8 cellular contexts compared by ENCODE assay signal in the genomic region with DNA sequence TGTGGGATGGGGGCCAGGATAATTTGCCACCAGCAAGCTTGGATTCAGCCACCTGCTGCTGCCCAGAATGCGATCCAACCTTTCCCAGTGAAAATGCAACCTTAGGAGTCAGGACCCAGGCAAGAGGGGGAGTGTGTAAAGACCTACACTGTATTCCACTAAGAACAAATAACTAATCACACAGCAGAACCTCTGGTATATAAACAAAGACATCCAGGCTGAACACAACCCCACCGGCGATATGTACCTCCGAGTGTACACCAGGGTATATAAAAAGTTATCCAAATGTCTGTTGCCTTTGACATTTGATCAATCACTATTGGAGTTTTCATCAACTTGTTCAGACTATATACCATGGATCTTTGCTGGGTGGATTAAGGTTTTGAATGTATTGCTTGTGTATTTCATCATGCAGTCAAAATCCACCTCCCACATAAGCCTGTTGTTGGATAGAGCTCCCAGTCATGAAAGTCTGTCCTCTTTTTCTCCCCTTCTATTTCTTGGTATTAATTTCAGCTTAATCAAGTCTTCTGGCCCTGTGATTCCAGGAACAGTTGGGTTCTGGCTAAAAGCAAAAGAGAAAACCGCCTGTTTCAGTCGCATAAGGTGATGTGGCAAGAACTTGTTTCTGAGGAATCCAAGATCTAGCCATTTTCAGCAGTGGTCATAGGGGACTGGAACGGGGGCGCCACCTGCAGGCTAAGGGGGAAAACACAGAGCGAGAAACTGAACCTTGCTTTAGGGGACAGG.
DNase-seq lines count a peak whose midpoint lies in the region; ATAC-seq and TF ChIP-seq lines count a peak whose summit lies in the region.

No MANE protein-coding gene starts in this region.

- WGBS in liver = 40% methylated on average over 9 of the region's 9 CpGs

- H3K4me1 ChIP-seq in liver (ENCODE audit: control insufficient read depth in 4 of 4, insufficient read depth in 4 of 4, low read length in 3 of 4) = peaks cover 0 to 25% (median 11%) of the 10 kb centered on the region in 4 donors

- H3K4me3 ChIP-seq in GM06990 (replicated peaks; ENCODE audit: low read depth, low read length) (no peak overlapping the region), choroid plexus epithelial cell (ENCODE audit: low read depth, low read length) (no peak overlapping the region), liver (ENCODE audit: low read depth in 1 of 3, low read length in 3 of 3) (no peak overlapping the region)

- TF ChIP-seq CTCF in GM06990 (IDR thresholded peaks at IDR 0.05; ENCODE audit: insufficient read depth, low read length, poor library complexity, severe bottlenecking) (peak; percentile 97), choroid plexus epithelial cell (conservative IDR thresholded peaks at IDR 0.05; ENCODE audit: low read depth, low read length) (peak; percentile 98), liver (IDR thresholded peaks at IDR 0.05; ENCODE audit: low read depth, low read length, missing input control) (peak; percentile 93)

- peak overlapping the region; percentile 33 to 69 for H3K27ac ChIP-seq in liver (ENCODE audit: low read depth in 1 of 2, low read length in 2 of 2)

- no peaks in the 10 kb centered on the region for H3K27me3 ChIP-seq in GM06990 (replicated peaks; ENCODE audit: control insufficient read depth, insufficient read depth, low read length)
- no peaks in the 10 kb centered on the region for H3K27me3 ChIP-seq in liver (ENCODE audit: control insufficient read depth in 4 of 4, insufficient read depth in 4 of 4, low read length in 3 of 4)

- ATAC-seq in HG03039 (IDR thresholded peaks at IDR 0.05; ENCODE audit: unreplicated experiment) (peak; percentile 48), HG02588 (IDR thresholded peaks at IDR 0.05; ENCODE audit: unreplicated experiment) (no peak)

- no peaks in the 10 kb centered on the region for H3K9me3 ChIP-seq in liver (ENCODE audit: control insufficient read depth in 4 of 4, low read length in 3 of 4)

- no peaks in the 10 kb centered on the region; the same call in 1 of the 2 replicates for H3K36me3 ChIP-seq in GM06990 (ENCODE audit: control insufficient read depth, insufficient read depth, low read length)
- no peaks in the 10 kb centered on the region for H3K36me3 ChIP-seq in liver (ENCODE audit: control insufficient read depth in 4 of 4, insufficient read depth in 3 of 4, low read depth in 1 of 4, low read length in 3 of 4)

- peak overlapping the region in 1 of 2 donors; percentile 13 for H3K9ac ChIP-seq in liver (ENCODE audit: low read depth in 1 of 2, low read length in 2 of 2)

- TF ChIP-seq RAD21 in liver (IDR thresholded peaks at IDR 0.05) = peak; percentile 99 to 100

- DNase-seq in GM06990 (ENCODE audit: extremely low read depth, insufficient read length) = peak; percentile 50
- peak; percentile 65 for DNase-seq in NCI-H460 (ENCODE audit: extremely low read depth, low read depth)
- DNase-seq in activated CD4-positive, alpha-beta T cell treated with anti-CD3 and anti-CD28 coated beads for 48 hours = peak; percentile 88
- DNase-seq in choroid plexus epithelial cell (ENCODE audit: low read depth) = peak; percentile 95
- peak; percentile 74 to 78 for DNase-seq in stimulated activated CD4-positive, alpha-beta T cell treated with anti-CD3 and anti-CD28 coated beads, Interleukin-4, amount 100 ng/mL, for 48 hours (ENCODE audit: low read depth in 2 of 2)

TF ChIP-seq in liver, 16 proteins besides CTCF, POLR2A, EP300 and RAD21:
- peak in 1 of 2 donors; percentile 21 for TF ChIP-seq RXRA (IDR thresholded peaks at IDR 0.05)
- TF ChIP-seq HNF4A (conservative IDR thresholded peaks at IDR 0.05) = peak; percentile 41 to 62
- peak; percentile 62 for TF ChIP-seq YY1 (IDR thresholded peaks at IDR 0.05)
- TF ChIP-seq, protein P1, sequence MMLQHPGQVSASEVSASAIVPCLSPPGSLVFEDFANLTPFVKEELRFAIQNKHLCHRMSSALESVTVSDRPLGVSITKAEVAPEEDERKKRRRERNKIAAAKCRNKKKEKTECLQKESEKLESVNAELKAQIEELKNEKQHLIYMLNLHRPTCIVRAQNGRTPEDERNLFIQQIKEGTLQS (IDR thresholded peaks at IDR 0.05) = peak; percentile 28
- TF ChIP-seq, protein P2, sequence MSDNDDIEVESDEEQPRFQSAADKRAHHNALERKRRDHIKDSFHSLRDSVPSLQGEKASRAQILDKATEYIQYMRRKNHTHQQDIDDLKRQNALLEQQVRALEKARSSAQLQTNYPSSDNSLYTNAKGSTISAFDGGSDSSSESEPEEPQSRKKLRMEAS (IDR thresholded peaks at IDR 0.05) = no peak
- peak; percentile 27 for TF ChIP-seq HNF4G (IDR thresholded peaks at IDR 0.05)
- no peak for TF ChIP-seq FOXA1 (IDR thresholded peaks at IDR 0.05)
TF ChIP-seq in liver: peak in this region for 5.
